ENCODE assay signal across 13 cellular contexts in genomic region chr2:233486357-233486756, GRCh38.
DNase-seq lines count a peak whose midpoint lies in the region; ATAC-seq and TF ChIP-seq lines count a peak whose summit lies in the region.
"Had no signal": no experiment of that assay in that cellular context is flagged by ENCODE, and none has a peak within 500 bp of the region (broad histone marks: within the 10 kb centered on the region; RNA-seq: fewer than 3 reads in every experiment).

No MANE protein-coding gene starts in this region.

- no peaks in the 10 kb centered on the region for H3K9me3 ChIP-seq in ascending aorta
- H3K9me3 ChIP-seq in tibial artery = no peaks in the 10 kb centered on the region

- H3K36me3 ChIP-seq in ascending aorta (peaks cover 0 to 21% of the 10 kb centered on the region in 2 donors), tibial artery (peaks cover 11 to 52% (median 44%) of the 10 kb centered on the region in 3 donors), GM23338 (ENCODE audit: insufficient read depth) (peaks cover 6% of the 10 kb centered on the region; the same call in 1 of the 2 replicates)

- H3K4me2 ChIP-seq in GM23338 = no peak overlapping the region

- H3K4me1 ChIP-seq in ascending aorta = peaks cover 7 to 49% of the 10 kb centered on the region in 2 donors
- peaks cover 0 to 73% (median 33%) of the 10 kb centered on the region in 4 donors for H3K4me1 ChIP-seq in tibial artery
- no peaks in the 10 kb centered on the region for H3K4me1 ChIP-seq in GM23338 (ENCODE audit: insufficient read depth)

- H3K4me1 Mint-ChIP-seq in activated T-cell treated with anti-CD3 and anti-CD28 coated beads, Interleukin-2, amount 50 U/mL, for 24 hours (ENCODE audit: low read depth) = no peaks in the 10 kb centered on the region
- H3K4me1 Mint-ChIP-seq in activated T-cell treated with anti-CD3 and anti-CD28 coated beads, Interleukin-2, amount 50 U/mL, for 4 hours (ENCODE audit: low read depth) = no peaks in the 10 kb centered on the region
- H3K4me1 Mint-ChIP-seq in mesothelial cell of epicardium = peaks cover 56% of the 10 kb centered on the region
- H3K4me1 Mint-ChIP-seq in GM23338 = no peaks in the 10 kb centered on the region

- H3K36me3 Mint-ChIP-seq in activated T-cell treated with anti-CD3 and anti-CD28 coated beads, Interleukin-2, amount 50 U/mL, for 24 hours (ENCODE audit: low read depth) = peaks cover 84% of the 10 kb centered on the region
- peaks cover 10% of the 10 kb centered on the region for H3K36me3 Mint-ChIP-seq in activated T-cell treated with anti-CD3 and anti-CD28 coated beads, Interleukin-2, amount 50 U/mL, for 4 hours (ENCODE audit: insufficient read depth)
- peaks cover 49% of the 10 kb centered on the region for H3K36me3 Mint-ChIP-seq in mesothelial cell of epicardium
- H3K36me3 Mint-ChIP-seq in GM23338 (ENCODE audit: low read depth) = peaks cover 39% of the 10 kb centered on the region

- TF ChIP-seq CTCF in ascending aorta (IDR thresholded peaks at IDR 0.05) (no peak), mesothelial cell of epicardium (IDR thresholded peaks at IDR 0.05; ENCODE audit: unreplicated experiment) (no peak), tibial artery (IDR thresholded peaks at IDR 0.05) (no peak), GM23338 (conservative IDR thresholded peaks at IDR 0.05; ENCODE audit: low read depth in 2 of 2) (no peak)

- DNase-seq in activated T-cell treated with anti-CD3 and anti-CD28 coated beads, Interleukin-2, amount 50 U/mL, for 24 hours = no peak
- DNase-seq in activated T-cell treated with anti-CD3 and anti-CD28 coated beads, Interleukin-2, amount 50 U/mL, for 4 hours = no peak
- DNase-seq in ascending aorta (ENCODE audit: low spot score in 2 of 2) = no peak
- DNase-seq in mesothelial cell of epicardium (ENCODE audit: low spot score in 2 of 2, unreplicated experiment in 2 of 2) = no peak
- no peak for DNase-seq in tibial artery
- DNase-seq in GM23338 (ENCODE audit: low spot score) = no peak
- DNase-seq in T1000 (lab: John Stamatoyannopoulos, UW) = no peak
- DNase-seq: GF-D8; NCI-H1048; stimulated activated CD8-positive, alpha-beta memory T cell treated with anti-CD3 and anti-CD28 coated beads, Interleukin-4, amount 100 ng/mL, for 48 hours had no signal

- H3K27me3 ChIP-seq in ascending aorta (no peaks in the 10 kb centered on the region), tibial artery (no peaks in the 10 kb centered on the region), GM23338 (ENCODE audit: insufficient read depth) (no peaks in the 10 kb centered on the region)

- no peaks in the 10 kb centered on the region for H3K27me3 Mint-ChIP-seq in activated T-cell treated with anti-CD3 and anti-CD28 coated beads, Interleukin-2, amount 50 U/mL, for 24 hours
- no peaks in the 10 kb centered on the region for H3K27me3 Mint-ChIP-seq in activated T-cell treated with anti-CD3 and anti-CD28 coated beads, Interleukin-2, amount 50 U/mL, for 4 hours (ENCODE audit: low read depth)
- no peaks in the 10 kb centered on the region for H3K27me3 Mint-ChIP-seq in mesothelial cell of epicardium (ENCODE audit: low read depth)
- peaks cover 3% of the 10 kb centered on the region for H3K27me3 Mint-ChIP-seq in GM23338 (ENCODE audit: insufficient read depth, low read depth, poor library complexity)
- H3K27me3 Mint-ChIP-seq: dendritic cell treated with granulocyte-macrophage colony-stimulating factor and Interleukin-4, amounts not matched to agents 40 ng/mL and 50 ng/mL, for 4 days had no signal

- ATAC-seq in activated T-cell treated with anti-CD3 and anti-CD28 coated beads, Interleukin-2, amount 50 U/mL, for 4 hours = no peak
- ATAC-seq in GM23338 (no peak), HG03175 (IDR thresholded peaks at IDR 0.05; ENCODE audit: unreplicated experiment) (no peak)
- ATAC-seq: activated CD4-positive, CD25-positive, alpha-beta regulatory T cell treated with anti-CD3 and anti-CD28 coated beads, Interleukin-2, amount 50 U/mL, for 24 hours had no signal

- H3K79me2 ChIP-seq in GM23338 (replicated peaks; ENCODE audit: insufficient read depth) = no peaks in the 10 kb centered on the region

- H3K4me3 ChIP-seq in ascending aorta (no peak overlapping the region), tibial artery (no peak overlapping the region), GM23338 (no peak overlapping the region)

- no peak overlapping the region for H3K4me3 Mint-ChIP-seq in activated T-cell treated with anti-CD3 and anti-CD28 coated beads, Interleukin-2, amount 50 U/mL, for 24 hours
- H3K4me3 Mint-ChIP-seq in activated T-cell treated with anti-CD3 and anti-CD28 coated beads, Interleukin-2, amount 50 U/mL, for 4 hours = no peak overlapping the region
- H3K4me3 Mint-ChIP-seq in mesothelial cell of epicardium (no peak overlapping the region), GM23338 (no peak overlapping the region)
- H3K4me3 Mint-ChIP-seq: dendritic cell treated with granulocyte-macrophage colony-stimulating factor and Interleukin-4, amounts not matched to agents 40 ng/mL and 50 ng/mL, for 4 days had no signal

- H3K27ac Mint-ChIP-seq in activated T-cell treated with anti-CD3 and anti-CD28 coated beads, Interleukin-2, amount 50 U/mL, for 24 hours = peak overlapping the region; percentile 5
- H3K27ac Mint-ChIP-seq in mesothelial cell of epicardium = peak overlapping the region; percentile 87
- no peak overlapping the region for H3K27ac Mint-ChIP-seq in GM23338
- H3K27ac Mint-ChIP-seq: dendritic cell treated with granulocyte-macrophage colony-stimulating factor and Interleukin-4, amounts not matched to agents 40 ng/mL and 50 ng/mL, for 4 days had no signal

- H2AFZ ChIP-seq in GM23338 = no peak overlapping the region

- H3K27ac ChIP-seq in ascending aorta (peak overlapping the region; percentile 64 to 82), tibial artery (peak overlapping the region; percentile 55 to 80), GM23338 (ENCODE audit: low read depth) (no peak overlapping the region)

- no peaks in the 10 kb centered on the region for H3K9me2 ChIP-seq in GM23338 (ENCODE audit: insufficient read depth)

- no peaks in the 10 kb centered on the region for H3F3A ChIP-seq in GM23338 (replicated peaks; ENCODE audit: low read depth)

- H3K9me3 Mint-ChIP-seq in activated T-cell treated with anti-CD3 and anti-CD28 coated beads, Interleukin-2, amount 50 U/mL, for 24 hours = no peaks in the 10 kb centered on the region
- no peaks in the 10 kb centered on the region for H3K9me3 Mint-ChIP-seq in activated T-cell treated with anti-CD3 and anti-CD28 coated beads, Interleukin-2, amount 50 U/mL, for 4 hours
- no peaks in the 10 kb centered on the region for H3K9me3 Mint-ChIP-seq in mesothelial cell of epicardium
- peaks cover 17% of the 10 kb centered on the region for H3K9me3 Mint-ChIP-seq in GM23338
- H3K9me3 Mint-ChIP-seq: dendritic cell treated with granulocyte-macrophage colony-stimulating factor and Interleukin-4, amounts not matched to agents 40 ng/mL and 50 ng/mL, for 4 days had no signal

- intact Hi-C loops in ascending aorta (cut with DNase I) = loop anchor here (5.0 to 10.0 kb wide), 3 partner anchors 44 to 81 kb away; partner anchors contain the start of gene USP40
- intact Hi-C loops in tibial artery (cut with DNase I; ENCODE audit: low total_unique reads) = loop anchor here (10.0 kb wide), 1 partner anchor 78 kb away; the partner anchor contains the start of gene USP40

- no peaks in the 10 kb centered on the region for H4K20me1 ChIP-seq in GM23338 (replicated peaks; ENCODE audit: insufficient read depth)

TF ChIP-seq in GM23338, 12 proteins besides CTCF, POLR2A, EP300 and RAD21 (continues in another document):
- no peak for TF ChIP-seq POLR2AphosphoS5 (IDR thresholded peaks at IDR 0.05; ENCODE audit: low read depth)
- TF ChIP-seq ETS1 (IDR thresholded peaks at IDR 0.05) = no peak
- no peak for TF ChIP-seq EZH2phosphoT487 (IDR thresholded peaks at IDR 0.05; ENCODE audit: unreplicated experiment)
- no peak for TF ChIP-seq STAT1 (IDR thresholded peaks at IDR 0.05; ENCODE audit: unreplicated experiment)
- no peak for TF ChIP-seq NANOG (IDR thresholded peaks at IDR 0.05; ENCODE audit: borderline replicate concordance)
- no peak for TF ChIP-seq REST (IDR thresholded peaks at IDR 0.05; ENCODE audit: unreplicated experiment)
- no peak for TF ChIP-seq JUNB (IDR thresholded peaks at IDR 0.05; ENCODE audit: unreplicated experiment)
- TF ChIP-seq ZNF114 (CRISPR knock-in tag; IDR thresholded peaks at IDR 0.05) = no peak
- TF ChIP-seq CREB1 (CRISPR knock-in tag; IDR thresholded peaks at IDR 0.05; ENCODE audit: low read depth) = no peak
- TF ChIP-seq EZH2 (IDR thresholded peaks at IDR 0.05; ENCODE audit: low read depth, unreplicated experiment) = no peak
